In the genomic region with DNA sequence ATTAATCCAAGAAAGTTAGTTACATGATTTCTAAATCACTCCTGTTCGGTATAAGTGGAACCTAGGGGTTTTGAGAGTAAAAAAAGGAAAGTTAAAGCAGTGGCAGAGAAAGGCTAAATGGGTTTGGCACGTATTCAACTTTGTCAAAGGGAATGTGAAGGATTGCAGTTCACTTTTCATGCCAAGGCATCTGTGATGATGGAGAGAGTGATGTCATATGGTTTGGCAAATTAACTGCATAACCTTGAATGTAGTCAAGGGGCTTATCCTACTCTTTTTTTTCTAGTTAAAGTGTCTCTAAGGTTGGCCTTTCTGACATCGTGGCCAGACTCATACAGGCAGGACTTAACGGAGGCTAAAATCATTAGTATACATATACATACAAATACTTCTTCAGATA, we compare ENCODE assay signal across 18 cellular contexts.
DNase-seq lines count a peak whose midpoint lies in the region; ATAC-seq and TF ChIP-seq lines count a peak whose summit lies in the region.
"Had no signal": no experiment of that assay in that cellular context is flagged by ENCODE, and none has a peak within 500 bp of the region (broad histone marks: within the 10 kb centered on the region; RNA-seq: fewer than 3 reads in every experiment).

No MANE protein-coding gene starts in this region.

- TF ChIP-seq CTCF in heart left ventricle (IDR thresholded peaks at IDR 0.05) (no peak), right atrium auricular region (IDR thresholded peaks at IDR 0.05) (no peak)

- intact Hi-C loops in heart left ventricle (cut with DNase I), result no loop called here

- H3K27me3 ChIP-seq in heart left ventricle (no peaks in the 10 kb centered on the region), right atrium auricular region (no peaks in the 10 kb centered on the region)
- H3K27me3 ChIP-seq: BLaER1, breast epithelium, upper lobe of left lung had no signal

- H3K36me3 ChIP-seq in heart left ventricle (no peaks in the 10 kb centered on the region), right atrium auricular region (no peaks in the 10 kb centered on the region)
- H3K36me3 ChIP-seq: BLaER1, breast epithelium, upper lobe of left lung had no signal

- no peak overlapping the region for H3K27ac ChIP-seq in heart left ventricle
- H3K27ac ChIP-seq in right atrium auricular region, result no peak overlapping the region
- H3K27ac ChIP-seq: BLaER1, breast epithelium, parathyroid adenoma, upper lobe of left lung had no signal

- DNase-seq in heart left ventricle (peak in 1 of 5 donors; percentile 7), right atrium auricular region (ENCODE audit: low spot score) (no peak), RPMI7951 (ENCODE audit: low read depth) (peak; percentile 36), fibroblast of the conjunctiva (ENCODE audit: low read depth) (peak; percentile 89), GF-D8 (lab: John Stamatoyannopoulos, UW) (no peak), amygdala (lab: John Stamatoyannopoulos, UW) (no peak)
- no peak for DNase-seq in activated CD4-positive, CD25-positive, alpha-beta regulatory T cell (lab: John Stamatoyannopoulos, UW)
- DNase-seq: activated CD4-positive, alpha-beta T cell treated with anti-CD3 and anti-CD28 coated beads, Interleukin-2, amount 50 U/mL, for 48 hours; NCI-H1436; NCI-H526 treated with DMSO at 0.1 percent for 48 hours; RPMI8226; stimulated activated CD8-positive, alpha-beta memory T cell treated with anti-CD3 and anti-CD28 coated beads, Interleukin-4, amount 100 ng/mL, for 48 hours; upper lobe of left lung had no signal

- 42 to 54% (median 45%) methylated on average over 4 of the region's 4 CpGs for WGBS in heart left ventricle, 4 donors

- no peaks in the 10 kb centered on the region for H3K9me3 ChIP-seq in heart left ventricle
- no peaks in the 10 kb centered on the region for H3K9me3 ChIP-seq in right atrium auricular region
- H3K9me3 ChIP-seq: BLaER1, breast epithelium, upper lobe of left lung had no signal

- no peak for TF ChIP-seq POLR2A in heart left ventricle (IDR thresholded peaks at IDR 0.05)

- H3K4me1 ChIP-seq in heart left ventricle, result peaks cover 0 to 28% (median 8%) of the 10 kb centered on the region in 12 donors
- peaks cover 0 to 7% of the 10 kb centered on the region in 2 donors for H3K4me1 ChIP-seq in right atrium auricular region
- H3K4me1 ChIP-seq: BLaER1, breast epithelium, parathyroid adenoma, upper lobe of left lung had no signal

- H3K4me3 ChIP-seq in heart left ventricle (no peak overlapping the region), right atrium auricular region (no peak overlapping the region)
- H3K4me3 ChIP-seq: BLaER1, breast epithelium, upper lobe of left lung had no signal

- ATAC-seq in heart left ventricle, result peak; percentile 27 to 61 (median 55)
- ATAC-seq in GM21381 (IDR thresholded peaks at IDR 0.05; ENCODE audit: unreplicated experiment), result no peak
- ATAC-seq: activated T-helper 17 cell treated with anti-CD3 and anti-CD28 coated beads, Interleukin-2, amount 50 U/mL, for 72 hours had no signal

Comparison
In these comparisons a context has a peak if more than half of its experiments do, and no peak if none do; other contexts are left out.
1. DNase-seq: peak in RPMI7951 (single experiment) and fibroblast of the conjunctiva (single experiment); none in right atrium auricular region (single experiment), GF-D8 (single experiment), activated CD4-positive, CD25-positive, alpha-beta regulatory T cell (0 of 4) and amygdala (0 of 56).